Comparison of ENCODE assay signal across 9 cellular contexts in genomic region chr17:75720656-75721462, GRCh38. TPM values are rescaled to one million over a fixed set of nuclear protein-coding genes. Genes with fewer than 3 reads are reported as not detected.
DNase-seq lines count a peak whose midpoint lies in the region; ATAC-seq and TF ChIP-seq lines count a peak whose summit lies in the region.
"Had no signal": no experiment of that assay in that cellular context is flagged by ENCODE, and none has a peak within 500 bp of the region (broad histone marks: within the 10 kb centered on the region; RNA-seq: fewer than 3 reads in every experiment).

Gene ITGB4 (plus strand): TSS chr17:75721459. CDS start chr17:75724704, 3,245 bp downstream.

- H3K27ac Mint-ChIP-seq in progenitor cell of endocrine pancreas (peak within 1 kb of the TSS; percentile 56), type B pancreatic cell (peak within 1 kb of the TSS; percentile 84)

- H3K27me3 ChIP-seq in NT2/D1 (ENCODE audit: insufficient read depth, insufficient read length): peaks cover 38% of the 10 kb centered on the region

- peak within 1 kb of the TSS; percentile 86 for H3K9ac ChIP-seq in NT2/D1 (ENCODE audit: insufficient read length, low read depth)

- H3K9me3 Mint-ChIP-seq in progenitor cell of endocrine pancreas (ENCODE audit: low read depth): no peaks in the 10 kb centered on the region
- H3K9me3 Mint-ChIP-seq in type B pancreatic cell: no peaks in the 10 kb centered on the region

- intact Hi-C loops in Right ventricle myocardium superior (cut with DNase I): no loop called here

- H3K4me1 Mint-ChIP-seq in progenitor cell of endocrine pancreas (ENCODE audit: low read depth): no peaks in the 10 kb centered on the region
- no peaks in the 10 kb centered on the region for H3K4me1 Mint-ChIP-seq in type B pancreatic cell (ENCODE audit: unreplicated experiment)

- peak within 1 kb of the TSS; percentile 52 for H3K4me3 ChIP-seq in NT2/D1 (ENCODE audit: insufficient read length, low read depth)

- H3K36me3 Mint-ChIP-seq in progenitor cell of endocrine pancreas (ENCODE audit: insufficient read depth) (no peaks in the 10 kb centered on the region), type B pancreatic cell (no peaks in the 10 kb centered on the region)

- H3K4me3 Mint-ChIP-seq in progenitor cell of endocrine pancreas (ENCODE audit: low read depth) (peak within 1 kb of the TSS; percentile 74), type B pancreatic cell (peak within 1 kb of the TSS; percentile 88)

- in situ Hi-C loops in GM13976 (cut with MboI; ENCODE audit: low sequenced_read_pairs, unreplicated experiment): no loop called here

- DNase-seq in GM13976 (ENCODE audit: low spot score): peak; percentile 87
- no peak for DNase-seq in NT2/D1 (ENCODE audit: low read depth, low spot score)
- peak; percentile 86 for DNase-seq in activated effector memory CD4-positive, alpha-beta T cell treated with anti-CD3 and anti-CD28 coated beads, Interleukin-2, amount 50 U/mL, for 16 hours
- peak; percentile 60 for DNase-seq in Right ventricle myocardium superior
- peak; percentile 76 for DNase-seq in progenitor cell of endocrine pancreas (ENCODE audit: low spot score, unreplicated experiment)
- no peak for DNase-seq in type B pancreatic cell (ENCODE audit: extremely low spot score, unreplicated experiment)
- no peak for DNase-seq in middle frontal gyrus (ENCODE audit: extremely low spot score, low spot score)

- H3K27me3 Mint-ChIP-seq in progenitor cell of endocrine pancreas (peaks cover 23% of the 10 kb centered on the region), type B pancreatic cell (peaks cover 46% of the 10 kb centered on the region)

- no peak for TF ChIP-seq CTCF in GM13976 (IDR thresholded peaks at IDR 0.05; ENCODE audit: borderline replicate concordance, control extremely low read depth, extremely low read depth, insufficient read depth, missing control alignments)
- peak; percentile 35 for TF ChIP-seq CTCF in progenitor cell of endocrine pancreas (IDR thresholded peaks at IDR 0.05; ENCODE audit: unreplicated experiment)
- TF ChIP-seq CTCF in type B pancreatic cell (conservative IDR thresholded peaks at IDR 0.05): peak; percentile 13

- no peaks in the 10 kb centered on the region for H3K9me3 ChIP-seq in NT2/D1 (ENCODE audit: insufficient read depth, low read length)
- H3K9me3 ChIP-seq: adrenal gland had no signal

- H3K4me1 ChIP-seq in NT2/D1 (ENCODE audit: insufficient read depth, insufficient read length): peaks cover 22% of the 10 kb centered on the region

- no peaks in the 10 kb centered on the region for H3K36me3 ChIP-seq in NT2/D1 (ENCODE audit: insufficient read depth, insufficient read length, low read length)
- H3K36me3 ChIP-seq: adrenal gland had no signal

- peak; percentile 66 for ATAC-seq in Right ventricle myocardium superior (ENCODE audit: poor library complexity)
- ATAC-seq in HG03432 (IDR thresholded peaks at IDR 0.05; ENCODE audit: unreplicated experiment): no peak

RNA-seq across cellular contexts. Expression of gene ITGB4, which starts in this region (rescaled TPM):
- total RNA-seq in Right ventricle myocardium superior (9.4 TPM), progenitor cell of endocrine pancreas (9.7 and 14.8 TPM in 2 replicates), type B pancreatic cell (ENCODE audit: low replicate concordance) (26.4 and 57.8 TPM in 2 replicates)

Comparison
In these comparisons a context has a peak if more than half of its experiments do, and no peak if none do; other contexts are left out.
1. DNase-seq: peak in GM13976 (single experiment), activated effector memory CD4-positive, alpha-beta T cell treated with anti-CD3 and anti-CD28 coated beads, Interleukin-2, amount 50 U/mL, for 16 hours (single experiment), Right ventricle myocardium superior (single experiment) and progenitor cell of endocrine pancreas (single experiment); none in NT2/D1 (single experiment), type B pancreatic cell (single experiment) and middle frontal gyrus (single experiment).